8 cellular contexts compared by ENCODE assay signal in genomic region chr12:123457980-123458779, GRCh38. TPM values are rescaled to one million over a fixed set of nuclear protein-coding genes. Genes with fewer than 3 reads are reported as not detected.
DNase-seq lines count a peak whose midpoint lies in the region; ATAC-seq and TF ChIP-seq lines count a peak whose summit lies in the region.

Gene SNRNP35, plus strand, starts transcription at chr12:123458139. Its CDS starts 7,402 bp downstream, at chr12:123465541.

- peak within 1 kb of the TSS; percentile 70 for H3K4me3 ChIP-seq in GM06990 (replicated peaks; ENCODE audit: low read depth, low read length)
- peak within 1 kb of the TSS; percentile 67 for H3K4me3 ChIP-seq in astrocyte of the cerebellum (ENCODE audit: low read depth, low read length)
- peak within 1 kb of the TSS; percentile 39 for H3K4me3 ChIP-seq in hepatocyte
- H3K4me3 ChIP-seq in rectal smooth muscle tissue (ENCODE audit: low read length), result peak within 1 kb of the TSS; percentile 99
- peak within 1 kb of the TSS; percentile 79 to 98 for H3K4me3 ChIP-seq in vagina

- no peaks in the 10 kb centered on the region for H4K20me1 ChIP-seq in hepatocyte (ENCODE audit: insufficient read depth, poor library complexity, severe bottlenecking)

- H3K4me1 ChIP-seq in hepatocyte (ENCODE audit: insufficient read depth) (no peaks in the 10 kb centered on the region), rectal smooth muscle tissue (ENCODE audit: control insufficient read depth, insufficient read depth, low read length) (no peaks in the 10 kb centered on the region), vagina (peaks cover 17% of the 10 kb centered on the region)

- no peak for TF ChIP-seq CTCF in GM06990 (IDR thresholded peaks at IDR 0.05; ENCODE audit: insufficient read depth, low read length, poor library complexity, severe bottlenecking)
- no peak for TF ChIP-seq CTCF in astrocyte of the cerebellum (IDR thresholded peaks at IDR 0.05; ENCODE audit: low read depth, low read length, missing control alignments)
- TF ChIP-seq CTCF in hepatocyte (IDR thresholded peaks at IDR 0.05; ENCODE audit: poor library complexity), result no peak
- TF ChIP-seq CTCF in vagina (IDR thresholded peaks at IDR 0.05), result no peak

- in situ Hi-C loops in astrocyte of the cerebellum (cut with HindIII; ENCODE audit: low sequenced_read_pairs), result no loop called here

- intact Hi-C loops in vagina (cut with DNase I), result loop anchor here (2.0 to 5.0 kb wide), 2 partner anchors 23 to 74 kb away; partner anchors contain the start of gene RILPL1

- H2AFZ ChIP-seq in hepatocyte, result peak within 1 kb of the TSS; percentile 85

- WGBS in hepatocyte (ENCODE audit: low lambda C conversion rate, missing lambda C conversion rate), result 1% methylated on average over 43 of the region's 48 CpGs

- TF ChIP-seq POLR2A in vagina (IDR thresholded peaks at IDR 0.05), result peak in 1 of 2 donors; percentile 11

- H3K9me3 ChIP-seq in hepatocyte (ENCODE audit: low read depth) (no peaks in the 10 kb centered on the region), vagina (no peaks in the 10 kb centered on the region)

- peak; percentile 65 for ATAC-seq in HG02642 (IDR thresholded peaks at IDR 0.05; ENCODE audit: poor library complexity, unreplicated experiment)

- H3K4me2 ChIP-seq in hepatocyte, result peak within 1 kb of the TSS; percentile 74

- peak within 1 kb of the TSS; percentile 95 for H3K9ac ChIP-seq in rectal smooth muscle tissue (ENCODE audit: low read length)

- DNase-seq in GM06990 (ENCODE audit: extremely low read depth, insufficient read length) (peak; percentile 91), NCI-H187 treated with DMSO at 0.1 percent for 48 hours (lab: John Stamatoyannopoulos, UW) (peak; percentile 52), T1000 (lab: John Stamatoyannopoulos, UW) (peak; percentile 53), astrocyte of the cerebellum (ENCODE audit: low read depth) (peak; percentile 56), hepatocyte (ENCODE audit: low spot score) (peak; percentile 92), vagina (ENCODE audit: extremely low spot score in 2 of 2) (no peak)

- H3K27me3 ChIP-seq in GM06990 (replicated peaks; ENCODE audit: control insufficient read depth, insufficient read depth, low read length) (no peaks in the 10 kb centered on the region), hepatocyte (no peaks in the 10 kb centered on the region), rectal smooth muscle tissue (ENCODE audit: control insufficient read depth, insufficient read depth, low read length) (no peaks in the 10 kb centered on the region), vagina (no peaks in the 10 kb centered on the region)

- H3K27ac ChIP-seq in hepatocyte, result peak within 1 kb of the TSS; percentile 99
- peak within 1 kb of the TSS; percentile 99 for H3K27ac ChIP-seq in rectal smooth muscle tissue (ENCODE audit: low read depth, low read length)
- peak within 1 kb of the TSS; percentile 98 for H3K27ac ChIP-seq in vagina

- H3K36me3 ChIP-seq in GM06990 (ENCODE audit: control insufficient read depth, insufficient read depth, low read length) (peaks cover 2% of the 10 kb centered on the region; the same call in 1 of the 2 replicates), hepatocyte (replicated peaks; ENCODE audit: insufficient read depth, low read depth) (no peaks in the 10 kb centered on the region), rectal smooth muscle tissue (ENCODE audit: control insufficient read depth, insufficient read depth, low read length) (no peaks in the 10 kb centered on the region), vagina (no peaks in the 10 kb centered on the region)

- H3K79me2 ChIP-seq in hepatocyte, result peaks cover 21% of the 10 kb centered on the region

- H3K9me2 ChIP-seq in hepatocyte (replicated peaks; ENCODE audit: insufficient read depth), result no peaks in the 10 kb centered on the region

RNA-seq across cellular contexts. Expression of gene SNRNP35, which starts in this region (rescaled TPM):
- total RNA-seq in hepatocyte (10.8 and 13.6 TPM in 2 replicates), vagina (16.9 TPM)
- polyA plus RNA-seq in hepatocyte, result 25.7 and 26.0 TPM in 2 replicates

Comparison
In these comparisons a context has a peak if more than half of its experiments do, and no peak if none do; other contexts are left out.
1. DNase-seq: peak in GM06990 (single experiment), NCI-H187 treated with DMSO at 0.1 percent for 48 hours (single experiment), T1000 (single experiment), astrocyte of the cerebellum (single experiment) and hepatocyte (single experiment); none in vagina (0 of 2).
2. H3K4me3 ChIP-seq: peak in every context shown above with its lines; median percentile 99 in rectal smooth muscle tissue; 88 in vagina; 70 in GM06990; 67 in astrocyte of the cerebellum; 39 in hepatocyte.
3. Peak in every context shown above with its lines, with median percentiles within 50 percentile points of each other: H3K27ac ChIP-seq.